ENCODE assay signal across 14 cellular contexts in the genomic region with DNA sequence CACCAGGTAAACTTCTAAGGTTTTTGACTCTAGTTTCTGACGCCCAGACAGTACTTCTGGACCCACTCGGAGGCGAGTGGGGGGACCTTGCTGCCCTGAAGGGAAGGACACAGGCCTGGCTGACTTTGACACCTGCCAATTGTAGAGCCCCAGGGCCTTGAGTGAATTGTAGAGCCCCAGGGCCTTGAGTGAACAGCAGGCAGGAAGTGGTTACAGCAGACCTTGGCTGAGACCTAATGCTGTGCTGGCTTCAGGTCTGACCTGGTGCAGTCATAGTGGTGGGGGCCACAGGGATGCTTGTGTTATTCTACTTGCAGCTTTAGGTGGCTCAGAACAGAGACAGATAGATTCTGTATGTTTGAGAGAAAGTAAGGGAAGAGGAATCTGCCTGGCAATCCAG.
"Had no signal": no experiment of that assay in that cellular context is flagged by ENCODE, and none has a peak within 500 bp of the region (broad histone marks: within the 10 kb centered on the region; RNA-seq: fewer than 3 reads in every experiment).

No MANE protein-coding gene starts in this region.

- H3K27ac ChIP-seq: epithelial cell of prostate, gastroesophageal sphincter, neutrophil, parathyroid adenoma, thyroid gland, uterus had no signal

- H3K4me1 ChIP-seq: parathyroid adenoma, thyroid gland, uterus had no signal

- ATAC-seq: gastroesophageal sphincter, left ventricle myocardium superior, WTC11 had no signal

- H3K36me3 ChIP-seq: gastroesophageal sphincter, neutrophil, thyroid gland, uterus had no signal

- DNase-seq: activated CD4-positive, alpha-beta T cell treated with anti-CD3 and anti-CD28 coated beads for 48 hours; activated naive CD4-positive, alpha-beta T cell treated with anti-CD3 and anti-CD28 coated beads for 36 hours; kidney glomerular epithelial cell; left ventricle myocardium superior; natural killer cell; stimulated activated CD4-positive, alpha-beta T cell treated with anti-CD3 and anti-CD28 coated beads, Interleukin-12 subunit alpha, Interleukin-12 subunit beta, amount 100 ng/mL, for 4 hours; stimulated activated CD4-positive, alpha-beta T cell treated with anti-CD3 and anti-CD28 coated beads, Interleukin-2, amount 100 ng/mL, for 24 hours; thyroid gland; uterus had no signal

- H2AFZ ChIP-seq: parathyroid adenoma had no signal

- H3K27me3 ChIP-seq: gastroesophageal sphincter, neutrophil, thyroid gland, uterus had no signal

- H3K9me3 ChIP-seq: gastroesophageal sphincter, neutrophil, thyroid gland, uterus had no signal

- H3K79me2 ChIP-seq: parathyroid adenoma had no signal

- H3K4me3 ChIP-seq: gastroesophageal sphincter, thyroid gland, uterus had no signal

- H3K9ac ChIP-seq: parathyroid adenoma had no signal
